ENCODE assay signal across 23 cellular contexts in genomic region chr1:246510147-246511030, GRCh38.
"Had no signal": no experiment of that assay in that cellular context is flagged by ENCODE, and none has a peak within 500 bp of the region (broad histone marks: within the 10 kb centered on the region; RNA-seq: fewer than 3 reads in every experiment).

No MANE protein-coding gene starts in this region.

- H3K9me3 Mint-ChIP-seq: effector memory CD8-positive, alpha-beta T cell; memory B cell had no signal

- H3K9me3 ChIP-seq: colonic mucosa had no signal

- H3K27me3 ChIP-seq: colonic mucosa, esophagus muscularis mucosa, foreskin keratinocyte, gastroesophageal sphincter, heart right ventricle, left lung had no signal

- H3K27ac Mint-ChIP-seq: dendritic cell treated with granulocyte-macrophage colony-stimulating factor and Interleukin-4, amounts not matched to agents 40 ng/mL and 50 ng/mL, for 4 days; effector memory CD8-positive, alpha-beta T cell; memory B cell; mesothelial cell of epicardium had no signal

- DNase-seq: cerebellar nuclear complex; colonic mucosa; cortex of kidney; effector CD8-positive, alpha-beta T cell; effector memory CD8-positive, alpha-beta T cell; foreskin keratinocyte; head of caudate nucleus; heart right ventricle; hippocampal formation; left cardiac atrium; left ventricle myocardium superior; mammary epithelial cell; mucosa of descending colon had no signal

- H3K27me3 Mint-ChIP-seq: effector memory CD8-positive, alpha-beta T cell; memory B cell had no signal

- H3K36me3 Mint-ChIP-seq: mesothelial cell of epicardium had no signal

- H3K27ac ChIP-seq: colonic mucosa, esophagus muscularis mucosa, foreskin keratinocyte, gastroesophageal sphincter, heart right ventricle, left lung had no signal

- H3K36me3 ChIP-seq: colonic mucosa, esophagus muscularis mucosa, gastroesophageal sphincter, heart right ventricle, left lung had no signal

- H3K4me3 ChIP-seq: colonic mucosa, esophagus muscularis mucosa, gastroesophageal sphincter, heart right ventricle, left lung, lung, mucosa of descending colon had no signal

- H3K4me3 Mint-ChIP-seq: dendritic cell treated with granulocyte-macrophage colony-stimulating factor and Interleukin-4, amounts not matched to agents 40 ng/mL and 50 ng/mL, for 4 days; effector memory CD8-positive, alpha-beta T cell; memory B cell; mesothelial cell of epicardium had no signal

- FAIRE-seq: endothelial cell of umbilical vein, frontal cortex, islet of Langerhans had no signal
